Comparison of ENCODE assay signal across 24 cellular contexts in the genomic region with DNA sequence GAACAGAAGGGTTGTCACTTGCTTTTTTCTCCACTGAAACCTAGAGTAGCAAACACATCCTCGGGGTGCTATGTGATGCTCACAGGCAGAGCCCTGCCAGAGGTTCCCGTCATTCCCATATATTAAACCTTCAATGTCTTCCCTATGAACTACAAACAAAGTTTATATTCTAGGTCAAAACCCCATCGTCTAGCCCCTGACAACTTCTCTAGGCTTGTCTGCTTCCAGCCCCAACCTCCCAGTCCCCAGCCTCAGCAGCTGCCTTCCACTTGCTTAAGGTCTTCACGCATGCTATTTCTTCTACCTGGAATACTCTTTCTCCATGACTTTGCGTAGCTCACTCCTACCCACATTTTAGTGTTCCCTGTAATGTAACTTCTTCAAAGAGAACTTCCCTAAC. TPM values are rescaled to one million over a fixed set of nuclear protein-coding genes. Genes with fewer than 3 reads are reported as not detected.
DNase-seq lines count a peak whose midpoint lies in the region; ATAC-seq and TF ChIP-seq lines count a peak whose summit lies in the region.
"Had no signal": no experiment of that assay in that cellular context is flagged by ENCODE, and none has a peak within 500 bp of the region (broad histone marks: within the 10 kb centered on the region; RNA-seq: fewer than 3 reads in every experiment).

No MANE protein-coding gene starts in this region.

- peaks cover 22% of the 10 kb centered on the region for H3K9me3 Mint-ChIP-seq in activated CD4-positive, alpha-beta T cell treated with anti-CD3 and anti-CD28 coated beads, Interleukin-2, amount 10 ng/mL, durations not matched to agents 24 days and 14 days
- H3K9me3 Mint-ChIP-seq in activated CD4-positive, alpha-beta T cell treated with anti-CD3 and anti-CD28 coated beads for 36 hours (ENCODE audit: low read depth): no peaks in the 10 kb centered on the region
- no peaks in the 10 kb centered on the region for H3K9me3 Mint-ChIP-seq in glutamatergic neuron (ENCODE audit: unreplicated experiment)

- intact Hi-C loops in activated CD4-positive, alpha-beta T cell treated with anti-CD3 and anti-CD28 coated beads, Interleukin-2, amount 10 ng/mL, durations not matched to agents 24 days and 14 days (cut with micrococcal nuclease): no loop called here
- intact Hi-C loops in activated CD4-positive, alpha-beta T cell treated with anti-CD3 and anti-CD28 coated beads for 36 hours (cut with DNase I, micrococcal nuclease): loop anchor here (5.0 to 10.0 kb wide), 2 partner anchors 87 to 700 kb away; a partner anchor contains a TSS
- intact Hi-C loops in spleen (cut with DNase I; ENCODE audit: low total_unique reads): no loop called here

- peaks cover 0 to 12% (median 2%) of the 10 kb centered on the region in 8 donors for H3K9me3 ChIP-seq in spleen
- no peaks in the 10 kb centered on the region for H3K9me3 ChIP-seq in SK-N-SH
- H3K9me3 ChIP-seq: Peyer's patch, SJSA1 had no signal

- POLR2A ChIA-PET in activated CD4-positive, alpha-beta T cell treated with anti-CD3 and anti-CD28 coated beads for 36 hours (lab: Charles Lee): no interaction called here
- POLR2A ChIA-PET in SK-N-SH (lab: Yijun Ruan, JAX): no interaction called here

- H2AFZ ChIP-seq in KMS-11 (ENCODE audit: low read depth) (no peak overlapping the region), SK-N-SH (ENCODE audit: low read depth) (no peak overlapping the region)

- DNase-seq in activated CD4-positive, alpha-beta T cell treated with anti-CD3 and anti-CD28 coated beads, Interleukin-2, amount 10 ng/mL, durations not matched to agents 24 days and 14 days: peak; percentile 50
- DNase-seq in activated CD4-positive, alpha-beta T cell treated with anti-CD3 and anti-CD28 coated beads for 36 hours: no peak
- DNase-seq in glutamatergic neuron (no peak), spleen (peak; percentile 58), KG1 (lab: John Stamatoyannopoulos, UW) (no peak), SK-N-SH (no peak)
- DNase-seq: AML-193, DMS 273 treated with DMSO at 0.1 percent for 48 hours, DND-41, IMR-90, MM.1S, NCI-H1092, NCI-H1436 treated with DMSO at 0.1 percent for 48 hours, NCI-H2029, NCI-H2171, NCI-H446, NCI-H69, Peyer's patch had no signal

- H3K4me1 ChIP-seq in KMS-11 (ENCODE audit: low read depth, poor library complexity, severe bottlenecking) (peaks cover 26% of the 10 kb centered on the region), spleen (peaks cover 8 to 44% (median 22%) of the 10 kb centered on the region in 6 donors), SK-N-SH (ENCODE audit: control insufficient read depth in 1 of 2, insufficient read depth in 2 of 2, low read depth in 1 of 2, low read length in 1 of 2) (peaks cover 0 to 9% of the 10 kb centered on the region in 2 experiments; a peak in 2 of 4 replicates)

- no peaks in the 10 kb centered on the region for H3K36me3 ChIP-seq in KMS-11 (ENCODE audit: insufficient read depth)
- no peaks in the 10 kb centered on the region for H3K36me3 ChIP-seq in spleen
- H3K36me3 ChIP-seq in SK-N-SH (replicated peaks in 1 of 2; ENCODE audit: control insufficient read depth in 1 of 2, insufficient read depth in 2 of 2, low read length in 1 of 2): no peaks in the 10 kb centered on the region
- H3K36me3 ChIP-seq: Peyer's patch, SJSA1 had no signal

- H3K27me3 ChIP-seq in KMS-11 (ENCODE audit: insufficient read depth, low read depth) (no peaks in the 10 kb centered on the region), spleen (replicated peaks in 1 of 7) (peaks cover 0 to 21% (median 0%) of the 10 kb centered on the region in 7 donors), SK-N-SH (ENCODE audit: insufficient read depth) (no peaks in the 10 kb centered on the region)
- H3K27me3 ChIP-seq: Peyer's patch, SJSA1 had no signal

- H3K79me2 ChIP-seq in KMS-11 (ENCODE audit: insufficient read depth, low read depth) (no peaks in the 10 kb centered on the region), SK-N-SH (ENCODE audit: insufficient read depth) (no peaks in the 10 kb centered on the region)

- no peak for ATAC-seq in activated CD4-positive, alpha-beta T cell treated with anti-CD3 and anti-CD28 coated beads for 36 hours
- no peak for ATAC-seq in HG02678 (IDR thresholded peaks at IDR 0.05; ENCODE audit: unreplicated experiment)

- peaks cover 10% of the 10 kb centered on the region for H3K4me1 Mint-ChIP-seq in activated CD4-positive, alpha-beta T cell treated with anti-CD3 and anti-CD28 coated beads, Interleukin-2, amount 10 ng/mL, durations not matched to agents 24 days and 14 days
- peaks cover 27% of the 10 kb centered on the region for H3K4me1 Mint-ChIP-seq in activated CD4-positive, alpha-beta T cell treated with anti-CD3 and anti-CD28 coated beads for 36 hours
- peaks cover 3% of the 10 kb centered on the region for H3K4me1 Mint-ChIP-seq in glutamatergic neuron (ENCODE audit: low read depth, unreplicated experiment)

- no peak for TF ChIP-seq POLR2A in spleen (IDR thresholded peaks at IDR 0.05)

- 84 to 89% (median 89%) methylated on average over 5 of the region's 5 CpGs for WGBS in spleen, 5 donors
- 68% methylated on average over 5 of the region's 5 CpGs for WGBS in SK-N-SH (ENCODE audit: low lambda C conversion rate)

- H3K9ac ChIP-seq in KMS-11: no peak overlapping the region
- H3K9ac ChIP-seq in SK-N-SH: no peak overlapping the region

- H3K27ac Mint-ChIP-seq in activated CD4-positive, alpha-beta T cell treated with anti-CD3 and anti-CD28 coated beads, Interleukin-2, amount 10 ng/mL, durations not matched to agents 24 days and 14 days: no peak overlapping the region
- no peak overlapping the region for H3K27ac Mint-ChIP-seq in activated CD4-positive, alpha-beta T cell treated with anti-CD3 and anti-CD28 coated beads for 36 hours
- H3K27ac Mint-ChIP-seq in glutamatergic neuron (ENCODE audit: unreplicated experiment): no peak overlapping the region

- H3K36me3 Mint-ChIP-seq in activated CD4-positive, alpha-beta T cell treated with anti-CD3 and anti-CD28 coated beads, Interleukin-2, amount 10 ng/mL, durations not matched to agents 24 days and 14 days (ENCODE audit: low read depth): no peaks in the 10 kb centered on the region
- H3K36me3 Mint-ChIP-seq in activated CD4-positive, alpha-beta T cell treated with anti-CD3 and anti-CD28 coated beads for 36 hours (ENCODE audit: low read depth): no peaks in the 10 kb centered on the region
- no peaks in the 10 kb centered on the region for H3K36me3 Mint-ChIP-seq in glutamatergic neuron (ENCODE audit: unreplicated experiment)

- H3F3A ChIP-seq in SK-N-SH (replicated peaks; ENCODE audit: insufficient read depth): no peaks in the 10 kb centered on the region

- no peak for TF ChIP-seq EP300 in SK-N-SH (IDR thresholded peaks at IDR 0.05; ENCODE audit: borderline replicate concordance in 1 of 2, low read depth in 1 of 2, low read length in 1 of 2)

- H3K27me3 Mint-ChIP-seq in activated CD4-positive, alpha-beta T cell treated with anti-CD3 and anti-CD28 coated beads, Interleukin-2, amount 10 ng/mL, durations not matched to agents 24 days and 14 days: peaks cover 4% of the 10 kb centered on the region
- no peaks in the 10 kb centered on the region for H3K27me3 Mint-ChIP-seq in activated CD4-positive, alpha-beta T cell treated with anti-CD3 and anti-CD28 coated beads for 36 hours
- peaks cover 4% of the 10 kb centered on the region for H3K27me3 Mint-ChIP-seq in glutamatergic neuron (ENCODE audit: unreplicated experiment)

- H3K4me3 ChIP-seq in KMS-11 (IDR thresholded peaks at IDR 0.05; ENCODE audit: insufficient read depth, low read depth, low read length): no peak overlapping the region
- no peak overlapping the region for H3K4me3 ChIP-seq in spleen
- H3K4me3 ChIP-seq in SK-N-SH (ENCODE audit: low read depth in 2 of 2, low read length in 1 of 2): no peak overlapping the region
- H3K4me3 ChIP-seq: Peyer's patch, SJSA1 had no signal

- H4K20me1 ChIP-seq in KMS-11 (ENCODE audit: insufficient read depth): no peaks in the 10 kb centered on the region
- H4K20me1 ChIP-seq in SK-N-SH (ENCODE audit: insufficient read depth): no peaks in the 10 kb centered on the region

- H3K4me3 Mint-ChIP-seq in activated CD4-positive, alpha-beta T cell treated with anti-CD3 and anti-CD28 coated beads, Interleukin-2, amount 10 ng/mL, durations not matched to agents 24 days and 14 days: no peak overlapping the region
- no peak overlapping the region for H3K4me3 Mint-ChIP-seq in activated CD4-positive, alpha-beta T cell treated with anti-CD3 and anti-CD28 coated beads for 36 hours
- peak overlapping the region; percentile 15 for H3K4me3 Mint-ChIP-seq in glutamatergic neuron (ENCODE audit: unreplicated experiment)

- H3K4me2 ChIP-seq in KMS-11: peak overlapping the region; percentile 85
- H3K4me2 ChIP-seq in SK-N-SH: no peak overlapping the region

- no peaks in the 10 kb centered on the region for H3K9me2 ChIP-seq in SK-N-SH

- no peak for TF ChIP-seq CTCF in KMS-11 (conservative IDR thresholded peaks at IDR 0.05; ENCODE audit: low read depth, low read length)
- TF ChIP-seq CTCF in glutamatergic neuron (IDR thresholded peaks at IDR 0.05; ENCODE audit: partially characterized antibody, unreplicated experiment): no peak
- no peak for TF ChIP-seq CTCF in spleen (IDR thresholded peaks at IDR 0.05 in 8 of 11, conservative IDR thresholded peaks at IDR 0.05 in 3 of 11)
- TF ChIP-seq CTCF in SK-N-SH (IDR thresholded peaks at IDR 0.05): no peak

- CTCF ChIA-PET in activated CD4-positive, alpha-beta T cell treated with anti-CD3 and anti-CD28 coated beads for 36 hours (lab: Charles Lee): interaction anchor here (1.0 to 4.0 kb wide), 4 partner anchors 12 to 432 kb away, joined by 3 to 35 read pairs (median 8); no protein-coding TSS in a partner anchor
- CTCF ChIA-PET in SK-N-SH (lab: Yijun Ruan, JAX): interaction anchor here (1.4 to 4.8 kb wide), 4 partner anchors 11 to 483 kb away, joined by 3 to 39 read pairs (median 18); no protein-coding TSS in a partner anchor

- TF ChIP-seq RAD21 in SK-N-SH (IDR thresholded peaks at IDR 0.05; ENCODE audit: low read length): no peak

- no peak overlapping the region for H3K27ac ChIP-seq in KMS-11
- H3K27ac ChIP-seq in spleen: no peak overlapping the region
- H3K27ac ChIP-seq in SK-N-SH (ENCODE audit: low read depth in 2 of 2, low read length in 1 of 2): no peak overlapping the region
- H3K27ac ChIP-seq: 22Rv1, HL-60, SJSA1 had no signal

TF ChIP-seq in SK-N-SH, 30 proteins besides CTCF, POLR2A, EP300 and RAD21 (continues in another document):
- TF ChIP-seq SMC3 (IDR thresholded peaks at IDR 0.05; ENCODE audit: low read depth, low read length) (no peak), NRF1 (IDR thresholded peaks at IDR 0.05; ENCODE audit: low read depth, low read length) (no peak), FOXJ3 (CRISPR knock-in tag; IDR thresholded peaks at IDR 0.05) (no peak)

RNA-seq across cellular contexts. Expression of a gene that starts 1.9 kb away (rescaled TPM):
- 0.09 TPM in 1 of 2 replicates, not detected in the other for total RNA-seq in activated CD4-positive, alpha-beta T cell treated with anti-CD3 and anti-CD28 coated beads, Interleukin-2, amount 10 ng/mL, durations not matched to agents 24 days and 14 days
- under 1 TPM; 0.21 to 0.56 TPM for total RNA-seq in activated CD4-positive, alpha-beta T cell treated with anti-CD3 and anti-CD28 coated beads for 36 hours
- total RNA-seq in glutamatergic neuron (ENCODE audit: unreplicated experiment): not detected
- total RNA-seq in spleen: 10 to 100 TPM in 6 of 7 donors, 1 to 10 TPM in 1; 9.4 to 28.2 (median 15.3) TPM
- polyA plus RNA-seq in spleen: 1 to 10 TPM; 1.0 to 1.6 (median 1.2) TPM
- 0.02 TPM in 1 of 2 replicates, not detected in the other for polyA plus RNA-seq in SK-N-SH (2012; rRNA removed)
- 0.01 and 0.22 TPM in 2 replicates for polyA plus RNA-seq in SK-N-SH (2012; cell fraction: cytosol; rRNA removed)
- polyA plus RNA-seq in SK-N-SH (2012; cell fraction: nucleus; rRNA removed): 0.04 and 0.14 TPM in 2 replicates
- total RNA-seq: HT1080 had no signal

Comparison
In these comparisons a context has a peak if more than half of its experiments do, and no peak if none do; other contexts are left out.
1. DNase-seq: peak in activated CD4-positive, alpha-beta T cell treated with anti-CD3 and anti-CD28 coated beads, Interleukin-2, amount 10 ng/mL, durations not matched to agents 24 days and 14 days (single experiment) and spleen (single experiment); none in activated CD4-positive, alpha-beta T cell treated with anti-CD3 and anti-CD28 coated beads for 36 hours (single experiment), glutamatergic neuron (single experiment), KG1 (single experiment) and SK-N-SH (single experiment).
2. intact Hi-C loops: an anchor here in activated CD4-positive, alpha-beta T cell treated with anti-CD3 and anti-CD28 coated beads for 36 hours (5.0 to 10.0 kb wide); none called in activated CD4-positive, alpha-beta T cell treated with anti-CD3 and anti-CD28 coated beads, Interleukin-2, amount 10 ng/mL, durations not matched to agents 24 days and 14 days and spleen.